Comparison of ENCODE assay signal across 1 cellular context in genomic region chr2:6874032-6874431, GRCh38.
TF ChIP-seq lines count a peak whose summit lies in the region.

No MANE protein-coding gene starts in this region.

TF ChIP-seq in K562, 482 proteins besides CTCF, POLR2A, EP300 and RAD21:
- TF ChIP-seq ZNF316 (IDR thresholded peaks at IDR 0.05) (peak; percentile 63), PHB (CRISPR knock-in tag; IDR thresholded peaks at IDR 0.05) (no peak), FOXP1 (CRISPR knock-in tag; IDR thresholded peaks at IDR 0.05) (no peak), FOXK1 (CRISPR knock-in tag; IDR thresholded peaks at IDR 0.05; ENCODE audit: borderline replicate concordance) (no peak), ZNF280A (IDR thresholded peaks at IDR 0.05; ENCODE audit: low read depth, partially characterized antibody) (peak; percentile 57), TRIM28 (IDR thresholded peaks at IDR 0.05) (peak; percentile 28; the same call in 1 of the 2 replicates), SIN3A (IDR thresholded peaks at IDR 0.05; ENCODE audit: borderline replicate concordance in 2 of 2, control insufficient read depth in 1 of 2, low read depth in 2 of 2, low read length in 2 of 2) (no peak)
TF ChIP-seq in K562: peak in this region for 3.
